Comparison of ENCODE assay signal across 8 cellular contexts in the genomic region with DNA sequence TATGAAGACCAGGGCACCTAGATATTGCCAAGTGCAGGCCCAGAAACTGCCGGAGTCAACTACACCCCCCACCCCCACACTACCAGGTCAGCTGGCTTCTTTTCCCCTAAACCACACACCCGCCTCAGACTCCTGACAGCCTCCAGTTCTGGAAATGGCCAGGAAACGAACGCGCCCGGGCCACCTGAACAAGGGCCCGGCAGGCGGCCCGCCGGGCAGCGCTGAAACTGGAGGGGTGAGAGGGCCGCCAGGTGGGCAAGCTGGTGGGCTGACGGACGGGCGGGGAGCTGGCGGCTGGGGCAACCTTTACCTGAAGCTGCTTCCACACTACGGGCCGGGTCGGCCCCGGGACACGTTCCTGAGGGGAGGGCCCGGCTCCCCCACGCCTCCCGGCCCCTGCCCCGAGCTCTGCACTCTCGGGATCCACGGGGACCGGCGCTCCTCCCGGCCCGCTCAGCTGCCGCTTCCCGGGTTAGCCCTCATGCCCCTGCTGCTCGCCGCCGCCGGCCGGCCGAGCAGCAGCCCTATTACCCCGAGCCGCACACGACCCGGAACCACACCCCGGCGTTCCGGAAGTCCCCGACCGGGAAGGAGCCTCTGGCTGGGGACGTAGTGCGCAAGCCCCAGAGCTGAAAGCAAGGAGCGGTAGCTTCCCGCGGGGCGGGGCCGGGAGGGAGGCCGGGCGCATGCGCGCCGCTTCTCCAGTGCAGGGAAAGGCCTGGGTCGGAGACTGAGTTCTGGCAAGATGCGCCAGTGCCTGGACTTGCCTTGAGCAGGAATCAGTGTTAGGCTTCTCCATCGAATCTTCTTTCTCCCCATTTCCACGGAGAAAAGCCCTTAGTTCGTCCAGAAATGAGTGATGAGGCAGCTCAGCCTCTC. TPM values are rescaled to one million over a fixed set of nuclear protein-coding genes. Genes with fewer than 3 reads are reported as not detected.
A peak's percentile ranks its signal among the peaks of the same experiment; 100 is the strongest.
DNase-seq lines count a peak whose midpoint lies in the region; ATAC-seq and TF ChIP-seq lines count a peak whose summit lies in the region.

A gene (minus strand): TSS at position 548 of the 879 bp plus-strand sequence. CDS start 34,634 bp downstream, outside the sequence.

- H4K20me1 ChIP-seq in smooth muscle cell (ENCODE audit: low read depth), result peaks cover 12% of the 10 kb centered on the region

- H3K4me2 ChIP-seq in smooth muscle cell, result peak within 1 kb of the TSS; percentile 95

- H3K4me1 Mint-ChIP-seq in activated B cell treated with CpG ODN at 0.5 μM for 24 hours, result peaks cover 44% of the 10 kb centered on the region

- H3K27me3 Mint-ChIP-seq in activated B cell treated with CpG ODN at 0.5 μM for 24 hours, result peaks cover 4% of the 10 kb centered on the region

- H3K27me3 ChIP-seq in smooth muscle cell (ENCODE audit: low read depth), result no peaks in the 10 kb centered on the region

- H3K36me3 Mint-ChIP-seq in activated B cell treated with CpG ODN at 0.5 μM for 24 hours (ENCODE audit: low read depth), result peaks cover 18% of the 10 kb centered on the region

- no peaks in the 10 kb centered on the region for H3K9me3 Mint-ChIP-seq in activated B cell treated with CpG ODN at 0.5 μM for 24 hours

- H3K79me2 ChIP-seq in smooth muscle cell (ENCODE audit: low read depth), result peaks cover 49% of the 10 kb centered on the region

- H2AFZ ChIP-seq in smooth muscle cell (ENCODE audit: low read depth), result peak within 1 kb of the TSS; percentile 99

- CTCF ChIA-PET in activated B cell treated with CpG ODN at 0.5 μM for 24 hours (lab: Charles Lee), result interaction anchor here (1.3 kb wide), 1 partner anchor 148 kb away, joined by 5 read pairs; no protein-coding TSS in a partner anchor

- DNase-seq in AG09319 (ENCODE audit: extremely low read depth, low read depth), result peak; percentile 91
- peak; percentile 96 for DNase-seq in NCI-H345 (lab: John Stamatoyannopoulos, UW)
- peak; percentile 86 for DNase-seq in activated B cell treated with CpG ODN at 0.5 μM for 24 hours
- peak; percentile 96 to 98 for DNase-seq in cardiac fibroblast (ENCODE audit: low read depth in 2 of 2)
- peak; percentile 98 for DNase-seq in iPS-NIHi7 (ENCODE audit: extremely low spot score)
- DNase-seq in smooth muscle cell (lab: John Stamatoyannopoulos, UW; ENCODE audit: unreplicated experiment), result peak; percentile 79

- H3K36me3 ChIP-seq in smooth muscle cell (ENCODE audit: low read depth), result no peaks in the 10 kb centered on the region

- H3K4me3 ChIP-seq in cardiac fibroblast (replicated peaks in 1 of 2; ENCODE audit: low read depth in 2 of 2, low read length in 2 of 2), result peak within 1 kb of the TSS; percentile 73 to 77
- peak within 1 kb of the TSS; percentile 83 for H3K4me3 ChIP-seq in smooth muscle cell

- ATAC-seq in GM19025 (IDR thresholded peaks at IDR 0.05; ENCODE audit: low read depth, unreplicated experiment), result peak; percentile 95
- peak; percentile 94 for ATAC-seq in HG03280 (IDR thresholded peaks at IDR 0.05; ENCODE audit: unreplicated experiment)
- peak; percentile 99 for ATAC-seq in activated B cell treated with CpG ODN at 0.5 μM for 24 hours (ENCODE audit: low read depth)

- POLR2A ChIA-PET in activated B cell treated with CpG ODN at 0.5 μM for 24 hours (lab: Charles Lee), result interaction anchor here (0.6 to 2.5 kb wide), 16 partner anchors 9 to 465 kb away, joined by 3 to 28 read pairs (median 4); a partner anchor contains a TSS

- intact Hi-C loops in activated B cell treated with CpG ODN at 0.5 μM for 24 hours (cut with micrococcal nuclease), result loop anchor here (1.0 to 2.0 kb wide), 3 partner anchors 40 to 148 kb away; a partner anchor contains a TSS

- H3K27ac ChIP-seq in smooth muscle cell (ENCODE audit: low read depth), result peak within 1 kb of the TSS; percentile 61

- H3K4me3 Mint-ChIP-seq in activated B cell treated with CpG ODN at 0.5 μM for 24 hours, result peak within 1 kb of the TSS; percentile 85

- WGBS in smooth muscle cell (ENCODE audit: low lambda C conversion rate), result under 1% methylated on average over 62 of the region's 65 CpGs

- H3K27ac Mint-ChIP-seq in activated B cell treated with CpG ODN at 0.5 μM for 24 hours, result peak within 1 kb of the TSS; percentile 85

- H3K9ac ChIP-seq in smooth muscle cell (ENCODE audit: low read depth), result peak within 1 kb of the TSS; percentile 91

- no peaks in the 10 kb centered on the region for H3F3A ChIP-seq in smooth muscle cell (ENCODE audit: low read depth)

- H3K9me3 ChIP-seq in smooth muscle cell (replicated peaks; ENCODE audit: low read depth), result no peaks in the 10 kb centered on the region

- TF ChIP-seq CTCF in AG09319 (IDR thresholded peaks at IDR 0.05; ENCODE audit: low read depth, low read length) (no peak), activated B cell treated with CpG ODN at 0.5 μM for 24 hours (IDR thresholded peaks at IDR 0.05) (no peak), cardiac fibroblast (IDR thresholded peaks at IDR 0.05; ENCODE audit: low read depth, low read length) (no peak), smooth muscle cell (IDR thresholded peaks at IDR 0.05; ENCODE audit: borderline replicate concordance, insufficient read depth, poor library complexity, severe bottlenecking) (no peak)

- H3K4me1 ChIP-seq in smooth muscle cell (ENCODE audit: low read depth), result peaks cover 17% of the 10 kb centered on the region

RNA-seq across cellular contexts. Expression of the gene that starts here (rescaled TPM):
- total RNA-seq in activated B cell treated with CpG ODN at 0.5 μM for 24 hours (80.2 and 84.9 TPM in 2 replicates), smooth muscle cell (50.1 and 52.3 TPM in 2 replicates)
- 71.9 and 74.5 TPM in 2 replicates for polyA plus RNA-seq in smooth muscle cell

Comparison
In these comparisons a context has a peak if more than half of its experiments do, and no peak if none do; other contexts are left out.
1. Peak in every context shown above with its lines: DNase-seq, ATAC-seq, H3K4me3 ChIP-seq and H3K27ac ChIP-seq.